1 cellular context compared by ENCODE assay signal in the genomic region with DNA sequence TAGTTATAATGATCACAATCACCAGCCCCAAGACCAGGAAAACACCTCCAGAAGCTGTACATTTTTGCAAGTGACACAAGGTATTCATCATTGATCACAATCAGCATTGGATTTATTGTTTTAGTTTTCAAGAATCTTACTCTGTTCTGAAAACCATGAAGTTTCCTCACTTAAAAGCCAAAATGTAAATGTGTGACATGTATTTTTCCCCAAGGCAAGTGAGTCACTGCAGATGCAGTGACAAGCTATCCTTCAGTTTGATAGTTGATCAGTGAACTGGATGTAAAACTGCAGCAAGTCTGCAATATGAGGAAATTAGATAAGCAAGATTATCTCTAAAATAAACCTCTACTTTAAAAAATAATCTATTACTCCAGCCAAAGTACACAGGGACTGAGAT.
TF ChIP-seq lines count a peak whose summit lies in the region.

No MANE protein-coding gene starts in this region.

TF ChIP-seq in endothelial cell of umbilical vein, 7 proteins besides CTCF, POLR2A, EP300 and RAD21:
- TF ChIP-seq, protein P1, sequence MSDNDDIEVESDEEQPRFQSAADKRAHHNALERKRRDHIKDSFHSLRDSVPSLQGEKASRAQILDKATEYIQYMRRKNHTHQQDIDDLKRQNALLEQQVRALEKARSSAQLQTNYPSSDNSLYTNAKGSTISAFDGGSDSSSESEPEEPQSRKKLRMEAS (IDR thresholded peaks at IDR 0.05; ENCODE audit: insufficient read depth, insufficient read length): no peak
- TF ChIP-seq POLR2AphosphoS5 (IDR thresholded peaks at IDR 0.05; ENCODE audit: insufficient read depth, low read depth, low read length): no peak
- no peak for TF ChIP-seq EZH2 (IDR thresholded peaks at IDR 0.05; ENCODE audit: borderline replicate concordance, low read depth, low read length, severe bottlenecking)
- TF ChIP-seq MYC (IDR thresholded peaks at IDR 0.05; ENCODE audit: low read depth, low read length): no peak
- TF ChIP-seq FOS (IDR thresholded peaks at IDR 0.05; ENCODE audit: borderline replicate concordance, insufficient read depth, low read length): no peak
- TF ChIP-seq JUN (IDR thresholded peaks at IDR 0.05; ENCODE audit: borderline replicate concordance, insufficient read depth, insufficient read length, low read depth): no peak
- no peak for TF ChIP-seq GATA2 (IDR thresholded peaks at IDR 0.05; ENCODE audit: insufficient read depth, insufficient read length, low read depth, low read length)
